13 cellular contexts compared by ENCODE assay signal in the genomic region with DNA sequence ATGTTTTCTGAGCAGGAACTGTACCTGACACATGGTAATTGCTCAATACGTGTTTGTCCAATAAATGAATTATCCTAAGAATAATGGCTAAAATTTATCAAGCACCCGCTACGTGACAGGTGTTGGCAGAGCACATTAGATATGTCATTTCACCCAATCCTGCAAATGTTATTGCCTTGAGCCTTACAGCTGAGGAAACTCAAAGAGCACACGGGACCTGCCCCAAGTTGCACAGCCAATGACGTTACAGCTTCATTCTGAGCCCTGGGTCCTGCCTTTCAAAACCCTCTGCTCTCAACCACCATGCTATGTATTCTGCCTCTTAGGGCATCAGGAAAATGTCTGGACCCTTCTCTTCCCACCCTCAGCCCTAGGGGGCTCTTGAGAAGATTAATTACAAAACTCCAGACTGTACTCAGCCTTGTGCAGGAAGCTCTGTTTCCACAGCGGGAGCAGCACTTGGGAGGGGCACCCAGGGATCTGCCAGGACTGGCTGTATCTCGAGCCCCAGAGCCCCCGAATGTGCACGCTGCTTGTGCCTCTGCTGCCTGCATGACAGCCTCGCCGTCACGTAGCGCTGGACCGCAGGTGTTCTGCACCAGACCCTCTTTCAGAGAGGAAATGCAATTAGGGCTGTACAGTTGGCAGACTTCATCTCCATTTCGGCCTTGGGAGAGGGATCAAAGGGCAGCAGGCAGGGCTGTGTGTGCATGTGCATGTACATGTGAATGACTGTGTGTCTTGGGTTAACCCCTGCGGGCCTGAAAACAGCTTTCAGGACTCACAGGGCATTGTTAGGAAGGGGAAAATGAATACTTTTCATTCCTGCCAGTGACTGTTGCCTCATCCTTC.
"Had no signal": no experiment of that assay in that cellular context is flagged by ENCODE, and none has a peak within 500 bp of the region (broad histone marks: within the 10 kb centered on the region; RNA-seq: fewer than 3 reads in every experiment).

No MANE protein-coding gene starts in this region.

- H3K4me1 ChIP-seq: left lung had no signal

- H3K9me3 ChIP-seq: left lung had no signal

- H3K4me3 ChIP-seq: left lung had no signal

- H3K27ac ChIP-seq: left lung had no signal

- H3K36me3 ChIP-seq: left lung had no signal

- DNase-seq: activated CD4-positive, alpha-beta T cell treated with anti-CD3 and anti-CD28 coated beads, Interleukin-2, amount 50 U/mL, for 4 hours; activated CD8-positive, alpha-beta memory T cell treated with anti-CD3 and anti-CD28 coated beads, Interleukin-2, amount 10 ng/mL, durations not matched to agents 7 days and 5 days; activated effector memory CD4-positive, alpha-beta T cell treated with anti-CD3 and anti-CD28 coated beads, Interleukin-2, amount 50 U/mL, for 16 hours; activated T-cell treated with anti-CD3 and anti-CD28 coated beads, Interleukin-2, amount 50 U/mL, for 24 hours; cerebellar nuclear complex; dermis blood vessel endothelial cell; left lung; mesenchymal stem cell; nephron progenitor cell; stimulated activated CD4-positive, alpha-beta T cell treated with anti-CD3 and anti-CD28 coated beads, Interleukin-4, amount 100 ng/mL, for 1 hour; stimulated activated CD8-positive, alpha-beta memory T cell treated with anti-CD3 and anti-CD28 coated beads, Interleukin-4, amount 100 ng/mL, for 48 hours; T-helper 2 cell had no signal

- ATAC-seq: activated CD8-positive, alpha-beta memory T cell treated with anti-CD3 and anti-CD28 coated beads, Interleukin-2, amount 10 ng/mL, durations not matched to agents 7 days and 5 days; esophagus mucosa; left lung had no signal
